Comparison of ENCODE assay signal across 16 cellular contexts in genomic region chr7:68461430-68461829, GRCh38.
"Had no signal": no experiment of that assay in that cellular context is flagged by ENCODE, and none has a peak within 500 bp of the region (broad histone marks: within the 10 kb centered on the region; RNA-seq: fewer than 3 reads in every experiment).

No MANE protein-coding gene starts in this region.

- H3K4me3 ChIP-seq: coronary artery, right atrium auricular region, tibial nerve, vagina had no signal

- ATAC-seq: activated naive CD8-positive, alpha-beta T cell treated with anti-CD3 and anti-CD28 coated beads, Interleukin-2, amount 50 U/mL, for 24 hours; naive thymus-derived CD4-positive, alpha-beta T cell; stimulated activated effector memory CD8-positive, alpha-beta T cell treated with anti-CD3 and anti-CD28 coated beads, Interleukin-12 subunit alpha, Interleukin-12 subunit beta, amount 100 ng/mL, for 72 hours had no signal

- H3K27me3 Mint-ChIP-seq: activated B cell treated with CpG ODN at 0.5 μM for 24 hours; activated CD4-positive, alpha-beta T cell treated with anti-CD3 and anti-CD28 coated beads, Interleukin-2, amount 10 ng/mL, durations not matched to agents 24 days and 14 days; activated naive CD8-positive, alpha-beta T cell treated with anti-CD3 and anti-CD28 coated beads, Interleukin-2, amount 50 U/mL, for 24 hours; naive thymus-derived CD4-positive, alpha-beta T cell had no signal

- H3K27me3 ChIP-seq: tibial nerve, vagina had no signal

- H3K9me3 ChIP-seq: right atrium auricular region, vagina had no signal

- H3K4me1 ChIP-seq: right atrium auricular region, vagina had no signal

- FAIRE-seq: small intestine, TTC549 had no signal

- H3K36me3 ChIP-seq: right atrium auricular region, tibial nerve, vagina had no signal

- DNase-seq: activated B cell treated with CpG ODN at 0.5 μM for 24 hours; activated CD4-positive, alpha-beta T cell treated with anti-CD3 and anti-CD28 coated beads, Interleukin-2, amount 10 ng/mL, durations not matched to agents 24 days and 14 days; activated CD8-positive, alpha-beta memory T cell treated with anti-CD3 and anti-CD28 coated beads for 24 hours; activated naive CD4-positive, alpha-beta T cell treated with Interleukin-2 at 50 U/mL for 16 hours; activated naive CD8-positive, alpha-beta T cell treated with anti-CD3 and anti-CD28 coated beads, Interleukin-2, amount 50 U/mL, for 24 hours; caudate nucleus; effector CD8-positive, alpha-beta T cell; naive thymus-derived CD4-positive, alpha-beta T cell; posterior cingulate gyrus; small intestine had no signal

- H3K4me1 Mint-ChIP-seq: activated B cell treated with CpG ODN at 0.5 μM for 24 hours; activated CD4-positive, alpha-beta T cell treated with anti-CD3 and anti-CD28 coated beads, Interleukin-2, amount 10 ng/mL, durations not matched to agents 24 days and 14 days; activated naive CD8-positive, alpha-beta T cell treated with anti-CD3 and anti-CD28 coated beads, Interleukin-2, amount 50 U/mL, for 24 hours; naive thymus-derived CD4-positive, alpha-beta T cell; stimulated activated effector memory CD8-positive, alpha-beta T cell treated with anti-CD3 and anti-CD28 coated beads, Interleukin-12 subunit alpha, Interleukin-12 subunit beta, amount 100 ng/mL, for 72 hours had no signal

- H3K36me3 Mint-ChIP-seq: stimulated activated effector memory CD8-positive, alpha-beta T cell treated with anti-CD3 and anti-CD28 coated beads, Interleukin-12 subunit alpha, Interleukin-12 subunit beta, amount 100 ng/mL, for 72 hours had no signal

- H3K4me3 Mint-ChIP-seq: activated B cell treated with CpG ODN at 0.5 μM for 24 hours; activated CD4-positive, alpha-beta T cell treated with anti-CD3 and anti-CD28 coated beads, Interleukin-2, amount 10 ng/mL, durations not matched to agents 24 days and 14 days; activated naive CD8-positive, alpha-beta T cell treated with anti-CD3 and anti-CD28 coated beads, Interleukin-2, amount 50 U/mL, for 24 hours; naive thymus-derived CD4-positive, alpha-beta T cell; stimulated activated effector memory CD8-positive, alpha-beta T cell treated with anti-CD3 and anti-CD28 coated beads, Interleukin-12 subunit alpha, Interleukin-12 subunit beta, amount 100 ng/mL, for 72 hours had no signal

- H3K27ac Mint-ChIP-seq: activated B cell treated with CpG ODN at 0.5 μM for 24 hours; activated CD4-positive, alpha-beta T cell treated with anti-CD3 and anti-CD28 coated beads, Interleukin-2, amount 10 ng/mL, durations not matched to agents 24 days and 14 days; activated naive CD8-positive, alpha-beta T cell treated with anti-CD3 and anti-CD28 coated beads, Interleukin-2, amount 50 U/mL, for 24 hours; naive thymus-derived CD4-positive, alpha-beta T cell; stimulated activated effector memory CD8-positive, alpha-beta T cell treated with anti-CD3 and anti-CD28 coated beads, Interleukin-12 subunit alpha, Interleukin-12 subunit beta, amount 100 ng/mL, for 72 hours had no signal

- H3K27ac ChIP-seq: coronary artery, right atrium auricular region, tibial nerve, vagina had no signal
